In the genomic region with DNA sequence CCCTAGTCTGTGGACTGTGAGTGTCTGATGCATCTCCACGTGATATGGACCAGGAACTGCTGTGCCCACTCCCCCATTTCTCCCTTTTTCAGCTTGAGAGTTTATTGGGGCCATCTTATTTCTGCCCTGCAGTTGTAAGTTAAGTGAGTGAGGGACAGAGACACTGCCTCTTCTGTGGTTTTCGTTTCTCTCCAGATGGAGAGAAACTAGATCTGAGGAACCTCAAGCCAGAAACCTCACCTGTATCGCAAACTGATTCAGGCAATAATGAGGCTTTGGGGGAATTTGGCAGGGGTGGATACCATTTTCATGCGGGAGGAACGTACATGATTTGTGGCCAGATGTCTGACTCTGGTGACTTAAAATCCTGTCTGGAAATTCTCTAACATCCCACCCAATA, we compare ENCODE assay signal across 29 cellular contexts.
"Had no signal": no experiment of that assay in that cellular context is flagged by ENCODE, and none has a peak within 500 bp of the region (broad histone marks: within the 10 kb centered on the region; RNA-seq: fewer than 3 reads in every experiment).

No MANE protein-coding gene starts in this region.

- H2AFZ ChIP-seq: neural progenitor cell, parathyroid adenoma had no signal

- H3K4me1 Mint-ChIP-seq: natural killer cell; nephron; stimulated activated effector memory CD8-positive, alpha-beta T cell treated with anti-CD3 and anti-CD28 coated beads, Interleukin-12 subunit alpha, Interleukin-12 subunit beta, amount 100 ng/mL, for 72 hours had no signal

- H3K4me1 ChIP-seq: neural progenitor cell, parathyroid adenoma, psoas muscle, right lobe of liver, sigmoid colon, spleen, stomach, thyroid gland, tibial nerve, upper lobe of left lung, vagina had no signal

- H3K27ac Mint-ChIP-seq: natural killer cell; nephron; neural progenitor cell; progenitor cell of endocrine pancreas; stimulated activated effector memory CD8-positive, alpha-beta T cell treated with anti-CD3 and anti-CD28 coated beads, Interleukin-12 subunit alpha, Interleukin-12 subunit beta, amount 100 ng/mL, for 72 hours; stimulated activated naive B cell treated with anti-CD40 and anti-IgM and Interleukin-4, amounts not matched to agents 10 μg/mL and 1 μg/mL and 100 μg/mL, for 72 hours; stimulated activated naive CD8-positive, alpha-beta T cell treated with anti-CD3 and anti-CD28 coated beads, Interleukin-15, Interleukin-2, amounts not matched to agents 100 ng/mL and 50 ng/mL, for 24 hours had no signal

- H3K9me3 Mint-ChIP-seq: neural progenitor cell; stimulated activated naive B cell treated with anti-CD40 and anti-IgM and Interleukin-4, amounts not matched to agents 10 μg/mL and 1 μg/mL and 100 μg/mL, for 72 hours had no signal

- H3K36me3 Mint-ChIP-seq: natural killer cell; neural progenitor cell; stimulated activated effector memory CD8-positive, alpha-beta T cell treated with anti-CD3 and anti-CD28 coated beads, Interleukin-12 subunit alpha, Interleukin-12 subunit beta, amount 100 ng/mL, for 72 hours; stimulated activated naive B cell treated with anti-CD40 and anti-IgM and Interleukin-4, amounts not matched to agents 10 μg/mL and 1 μg/mL and 100 μg/mL, for 72 hours had no signal

- H3K27ac ChIP-seq: neural progenitor cell, ovary, parathyroid adenoma, psoas muscle, right lobe of liver, sigmoid colon, spleen, stomach, thoracic aorta, thyroid gland, tibial nerve, upper lobe of left lung, vagina had no signal

- H3K4me3 Mint-ChIP-seq: natural killer cell; nephron; neural progenitor cell; stimulated activated effector memory CD8-positive, alpha-beta T cell treated with anti-CD3 and anti-CD28 coated beads, Interleukin-12 subunit alpha, Interleukin-12 subunit beta, amount 100 ng/mL, for 72 hours; stimulated activated naive B cell treated with anti-CD40 and anti-IgM and Interleukin-4, amounts not matched to agents 10 μg/mL and 1 μg/mL and 100 μg/mL, for 72 hours; stimulated activated naive CD8-positive, alpha-beta T cell treated with anti-CD3 and anti-CD28 coated beads, Interleukin-15, Interleukin-2, amounts not matched to agents 100 ng/mL and 50 ng/mL, for 24 hours had no signal

- H3K27me3 ChIP-seq: neural progenitor cell, ovary, right lobe of liver, sigmoid colon, spleen, stomach, thyroid gland, tibial nerve, upper lobe of left lung, vagina had no signal

- H3K4me3 ChIP-seq: neural progenitor cell, ovary, psoas muscle, right lobe of liver, sigmoid colon, smooth muscle cell, spleen, stomach, thoracic aorta, thyroid gland, tibial nerve, upper lobe of left lung, vagina had no signal

- H3K36me3 ChIP-seq: neural progenitor cell, ovary, right lobe of liver, sigmoid colon, spleen, stomach, thoracic aorta, thyroid gland, tibial nerve, upper lobe of left lung, vagina had no signal

- H3K79me2 ChIP-seq: parathyroid adenoma had no signal

- H3K4me2 ChIP-seq: neural progenitor cell, smooth muscle cell had no signal

- H3K27me3 Mint-ChIP-seq: progenitor cell of endocrine pancreas had no signal

- DNase-seq: natural killer cell; occipital lobe; ovary; posterior cingulate gyrus; psoas muscle; right cardiac atrium; right lobe of liver; sigmoid colon; spleen; stimulated activated CD4-positive, alpha-beta T cell treated with anti-CD3 and anti-CD28 coated beads, Interleukin-12 subunit alpha, Interleukin-12 subunit beta, amount 100 ng/mL, for 4 hours; stimulated activated CD4-positive, alpha-beta T cell treated with anti-CD3 and anti-CD28 coated beads, Interleukin-1b, Interleukin-23, amount 100 ng/mL, for 48 hours; stimulated activated CD4-positive, alpha-beta T cell treated with anti-CD3 and anti-CD28 coated beads, Interleukin-4, amount 100 ng/mL, for 1 hour; stimulated activated CD4-positive, alpha-beta T cell treated with anti-CD3 and anti-CD28 coated beads, Interleukin-4, amount 100 ng/mL, for 4 hours; stimulated activated naive B cell treated with anti-CD40 and anti-IgM and Interleukin-4, amounts not matched to agents 10 μg/mL and 1 μg/mL and 100 μg/mL, for 72 hours; stimulated activated naive CD4-positive, alpha-beta T cell treated with Interleukin-2 at 50 U/mL for 16 hours; stomach; trophoblast cell; upper lobe of left lung had no signal

- H3K9ac ChIP-seq: neural progenitor cell, parathyroid adenoma had no signal

- H3K9me3 ChIP-seq: ovary, psoas muscle, right lobe of liver, sigmoid colon, spleen, stomach, thoracic aorta, thyroid gland, tibial nerve, upper lobe of left lung, vagina had no signal
